19 cellular contexts compared by ENCODE assay signal in the genomic region with DNA sequence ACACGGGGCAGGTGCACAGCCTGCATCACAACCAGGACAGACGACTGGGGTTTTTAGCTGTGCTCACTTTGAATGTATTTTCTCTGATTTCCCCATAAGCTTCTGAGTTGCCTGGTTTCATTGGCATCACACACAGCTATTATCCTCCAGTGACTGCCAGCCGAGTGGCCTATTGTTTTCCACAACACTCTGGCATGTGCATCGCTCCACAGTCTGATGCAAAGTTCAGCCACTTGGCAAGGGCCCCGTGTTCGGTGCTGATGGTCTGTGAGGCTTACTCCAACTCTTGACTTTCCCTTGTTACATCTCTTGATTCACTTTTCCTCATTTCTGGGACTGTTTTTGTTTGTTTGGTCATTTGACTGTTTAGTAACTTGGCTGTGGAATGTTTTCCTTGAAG.
DNase-seq lines count a peak whose midpoint lies in the region; ATAC-seq and TF ChIP-seq lines count a peak whose summit lies in the region.
"Had no signal": no experiment of that assay in that cellular context is flagged by ENCODE, and none has a peak within 500 bp of the region (broad histone marks: within the 10 kb centered on the region; RNA-seq: fewer than 3 reads in every experiment).

No MANE protein-coding gene starts in this region.

- no peak for ATAC-seq in gastroesophageal sphincter
- ATAC-seq: CD8-positive, alpha-beta T cell had no signal

- TF ChIP-seq EP300 in gastroesophageal sphincter (IDR thresholded peaks at IDR 0.05) = no peak

- H3K27ac ChIP-seq in substantia nigra (ENCODE audit: low read depth, low read length, poor library complexity, severe bottlenecking) = no peak overlapping the region
- H3K27ac ChIP-seq in gastroesophageal sphincter = no peak overlapping the region
- H3K27ac ChIP-seq: BLaER1 had no signal

- TF ChIP-seq POLR2A in gastroesophageal sphincter (IDR thresholded peaks at IDR 0.05) = no peak

- H3K36me3 ChIP-seq in gastroesophageal sphincter = no peaks in the 10 kb centered on the region
- H3K36me3 ChIP-seq: BLaER1 had no signal

- TF ChIP-seq CTCF in gastroesophageal sphincter (IDR thresholded peaks at IDR 0.05) = no peak

- DNase-seq in NCI-H345 (lab: John Stamatoyannopoulos, UW) = peak; percentile 14
- DNase-seq in NCI-H345 treated with DMSO at 0.1 percent for 48 hours (lab: John Stamatoyannopoulos, UW; ENCODE audit: unreplicated experiment) = no peak
- peak; percentile 81 for DNase-seq in fibroblast of gingiva (ENCODE audit: low read depth)
- peak; percentile 32 for DNase-seq in midbrain (lab: John Stamatoyannopoulos, UW)
- DNase-seq in substantia nigra (lab: John Stamatoyannopoulos, UW) = peak in 31 of 49 donors; percentile 1 to 49 (median 14)
- no peak for DNase-seq in effector CD4-positive, alpha-beta T cell
- no peak for DNase-seq in glomerular visceral epithelial cell (ENCODE audit: extremely low spot score)
- DNase-seq: CD8-positive, alpha-beta T cell; DMS79; H9; MV-4-11; NCI-H1417 treated with DMSO at 0.1 percent for 48 hours; NCI-H2029; NCI-H2227 treated with DMSO at 0.1 percent for 48 hours; NCI-H526; NK-92 treated with Interleukin-12 subunit alpha and Interleukin-12 subunit beta, amount 100 ng/mL, for 24 hours; SIG-M5 had no signal

- no peaks in the 10 kb centered on the region for H3K4me1 ChIP-seq in gastroesophageal sphincter
- H3K4me1 ChIP-seq: BLaER1 had no signal

- H3K27me3 ChIP-seq in gastroesophageal sphincter = no peaks in the 10 kb centered on the region
- H3K27me3 ChIP-seq: BLaER1 had no signal

- no peaks in the 10 kb centered on the region for H3K9me3 ChIP-seq in gastroesophageal sphincter
- H3K9me3 ChIP-seq: BLaER1 had no signal

- H3K4me3 ChIP-seq in gastroesophageal sphincter = no peak overlapping the region
- H3K4me3 ChIP-seq: BLaER1 had no signal

- 62 to 80% methylated on average over 4 to 6 of the region's 6 CpGs for WGBS in gastroesophageal sphincter (ENCODE audit: low coverage in 1 of 2), 2 donors

Comparison
In these comparisons a context has a peak if more than half of its experiments do, and no peak if none do; other contexts are left out.
1. DNase-seq: peak in NCI-H345 (single experiment), fibroblast of gingiva (single experiment), midbrain (single experiment) and substantia nigra (31 of 49); none in NCI-H345 treated with DMSO at 0.1 percent for 48 hours (single experiment), effector CD4-positive, alpha-beta T cell (single experiment) and glomerular visceral epithelial cell (single experiment).